Comparison of ENCODE assay signal across 20 cellular contexts in the genomic region with DNA sequence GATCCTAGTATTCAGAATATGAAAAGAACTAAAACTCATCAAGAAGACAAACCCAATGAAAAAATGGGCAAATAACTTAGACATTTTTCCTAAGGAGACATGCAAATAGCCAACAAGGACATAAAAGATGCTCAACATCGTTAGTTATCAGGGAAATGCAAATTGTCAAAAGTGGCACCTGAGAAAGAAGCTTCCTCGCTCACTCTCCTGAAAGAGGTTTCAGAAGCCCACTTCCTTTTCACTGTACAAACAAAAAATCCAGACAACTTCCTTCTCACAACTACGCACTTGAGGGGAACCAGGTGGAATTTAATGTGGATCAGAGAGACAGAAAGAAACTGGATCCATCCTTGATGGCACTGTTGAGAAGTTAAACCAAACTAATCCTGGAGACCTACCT. TPM values are rescaled to one million over a fixed set of nuclear protein-coding genes. Genes with fewer than 3 reads are reported as not detected.
DNase-seq lines count a peak whose midpoint lies in the region; ATAC-seq and TF ChIP-seq lines count a peak whose summit lies in the region.
"Had no signal": no experiment of that assay in that cellular context is flagged by ENCODE, and none has a peak within 500 bp of the region (broad histone marks: within the 10 kb centered on the region; RNA-seq: fewer than 3 reads in every experiment).

No MANE protein-coding gene starts in this region.

- peaks cover 3% of the 10 kb centered on the region for H3K9me3 Mint-ChIP-seq in activated naive CD4-positive, alpha-beta T cell treated with anti-CD3 and anti-CD28 coated beads, Interleukin-2, amount 10 ng/mL, durations not matched to agents 7 days and 5 days
- H3K9me3 Mint-ChIP-seq: H9; T-helper 2 cell treated with Interferon-gamma antibody and Interleukin-4, amounts not matched to agents 5 μg/mL and 100 μg/mL, for 36 hours had no signal

- H3K27me3 Mint-ChIP-seq in activated naive CD4-positive, alpha-beta T cell treated with anti-CD3 and anti-CD28 coated beads, Interleukin-2, amount 10 ng/mL, durations not matched to agents 7 days and 5 days, result no peaks in the 10 kb centered on the region
- H3K27me3 Mint-ChIP-seq in T-helper 17 cell, result no peaks in the 10 kb centered on the region
- H3K27me3 Mint-ChIP-seq: progenitor cell of endocrine pancreas had no signal

- no peak for DNase-seq in activated naive CD4-positive, alpha-beta T cell treated with anti-CD3 and anti-CD28 coated beads, Interleukin-2, amount 10 ng/mL, durations not matched to agents 7 days and 5 days
- DNase-seq in activated naive CD4-positive, alpha-beta T cell (lab: John Stamatoyannopoulos, UW), result no peak
- DNase-seq in T-helper 17 cell, result no peak
- DNase-seq in left kidney (ENCODE audit: low read depth, low spot score), result peak; percentile 27
- DNase-seq in esophagus squamous epithelium (lab: John Stamatoyannopoulos, UW), result no peak
- no peak for DNase-seq in NCI-H1092 (lab: John Stamatoyannopoulos, UW)
- no peak for DNase-seq in NCI-H446 (lab: John Stamatoyannopoulos, UW)
- DNase-seq: activated CD4-positive, alpha-beta T cell treated with anti-CD3 and anti-CD28 coated beads for 1 hour; activated T-cell treated with anti-CD3 and anti-CD28 coated beads for 4 hours; Calu3; foreskin keratinocyte; H9; NCI-H1694 treated with DMSO at 0.1 percent for 48 hours; SJCRH30; stimulated activated naive CD4-positive, alpha-beta T cell treated with Interleukin-2 at 50 U/mL for 16 hours had no signal

- no peak overlapping the region for H3K27ac ChIP-seq in esophagus squamous epithelium
- H3K27ac ChIP-seq: ascending aorta, foreskin keratinocyte, SJCRH30 had no signal

- intact Hi-C loops in esophagus squamous epithelium (cut with DNase I), result no loop called here

- no peaks in the 10 kb centered on the region for H3K9me3 ChIP-seq in T-helper 17 cell (ENCODE audit: control insufficient read depth, low read length, poor library complexity, severe bottlenecking)
- no peaks in the 10 kb centered on the region for H3K9me3 ChIP-seq in esophagus squamous epithelium
- H3K9me3 ChIP-seq: ascending aorta, SJCRH30 had no signal

- peaks cover 51% of the 10 kb centered on the region for H3K4me1 Mint-ChIP-seq in activated naive CD4-positive, alpha-beta T cell treated with anti-CD3 and anti-CD28 coated beads, Interleukin-2, amount 10 ng/mL, durations not matched to agents 7 days and 5 days
- H3K4me1 Mint-ChIP-seq in T-helper 17 cell, result peaks cover 43% of the 10 kb centered on the region

- ATAC-seq in T-helper 17 cell (no peak), GM19328 (IDR thresholded peaks at IDR 0.05; ENCODE audit: unreplicated experiment) (no peak)
- ATAC-seq: foreskin keratinocyte, left lobe of liver had no signal

- CTCF ChIA-PET in activated naive CD4-positive, alpha-beta T cell treated with anti-CD3 and anti-CD28 coated beads, Interleukin-2, amount 10 ng/mL, durations not matched to agents 7 days and 5 days (lab: Charles Lee), result interaction anchor here (1.1 kb wide), 1 partner anchor 30 kb away, joined by 3 read pairs; no protein-coding TSS in a partner anchor

- H3K4me1 ChIP-seq in esophagus squamous epithelium, result peaks cover 0 to 2% (median 0%) of the 10 kb centered on the region in 3 donors
- H3K4me1 ChIP-seq: SJCRH30 had no signal

- no peaks in the 10 kb centered on the region for H3K27me3 ChIP-seq in esophagus squamous epithelium
- H3K27me3 ChIP-seq: ascending aorta, foreskin keratinocyte, SJCRH30 had no signal

- H3K27ac Mint-ChIP-seq in activated naive CD4-positive, alpha-beta T cell treated with anti-CD3 and anti-CD28 coated beads, Interleukin-2, amount 10 ng/mL, durations not matched to agents 7 days and 5 days, result peak overlapping the region; percentile 61
- peak overlapping the region; percentile 90 for H3K27ac Mint-ChIP-seq in T-helper 17 cell
- H3K27ac Mint-ChIP-seq: H9; progenitor cell of endocrine pancreas; T-helper 2 cell treated with Interferon-gamma antibody and Interleukin-4, amounts not matched to agents 5 μg/mL and 100 μg/mL, for 36 hours had no signal

- peaks cover 27% of the 10 kb centered on the region for H3K36me3 Mint-ChIP-seq in activated naive CD4-positive, alpha-beta T cell treated with anti-CD3 and anti-CD28 coated beads, Interleukin-2, amount 10 ng/mL, durations not matched to agents 7 days and 5 days
- no peaks in the 10 kb centered on the region for H3K36me3 Mint-ChIP-seq in T-helper 17 cell (ENCODE audit: low read depth)

- TF ChIP-seq CTCF in esophagus squamous epithelium (IDR thresholded peaks at IDR 0.05), result no peak

- TF ChIP-seq POLR2A in esophagus squamous epithelium (IDR thresholded peaks at IDR 0.05), result no peak

- H3K4me3 ChIP-seq in esophagus squamous epithelium, result no peak overlapping the region
- H3K4me3 ChIP-seq: ascending aorta, SJCRH30 had no signal

- H3K36me3 ChIP-seq in esophagus squamous epithelium, result no peaks in the 10 kb centered on the region
- H3K36me3 ChIP-seq: ascending aorta, SJCRH30 had no signal

- WGBS in esophagus squamous epithelium, 2 donors, result 58 to 78% methylated on average over 3 of the region's 3 CpGs

- no peak overlapping the region for H3K4me3 Mint-ChIP-seq in activated naive CD4-positive, alpha-beta T cell treated with anti-CD3 and anti-CD28 coated beads, Interleukin-2, amount 10 ng/mL, durations not matched to agents 7 days and 5 days
- H3K4me3 Mint-ChIP-seq in T-helper 17 cell, result peak overlapping the region; percentile 39
- H3K4me3 Mint-ChIP-seq: H9; T-helper 2 cell treated with Interferon-gamma antibody and Interleukin-4, amounts not matched to agents 5 μg/mL and 100 μg/mL, for 36 hours had no signal

RNA-seq across cellular contexts. Expression of gene KLF12, which starts 41.5 kb away (rescaled TPM):
- total RNA-seq in T-helper 17 cell (10 to 100 TPM; 88.9 to 97.6 TPM), esophagus squamous epithelium (1 to 10 TPM in 3 of 4 donors, under 1 TPM in 1; 0.64 to 4.0 (median 1.4) TPM)

Comparison
In these comparisons a context has a peak if more than half of its experiments do, and no peak if none do; other contexts are left out.
1. RNA of gene KLF12, which starts 41.5 kb away (total RNA-seq): 88.9 to 97.6 TPM in T-helper 17 cell; 0.64 to 4.0 TPM in esophagus squamous epithelium; every median in the first group is over 10 times any median in the second.